ENCODE assay signal across 23 cellular contexts in genomic region chr9:74589576-74589975, GRCh38.
DNase-seq lines count a peak whose midpoint lies in the region; ATAC-seq and TF ChIP-seq lines count a peak whose summit lies in the region.
"Had no signal": no experiment of that assay in that cellular context is flagged by ENCODE, and none has a peak within 500 bp of the region (broad histone marks: within the 10 kb centered on the region; RNA-seq: fewer than 3 reads in every experiment).

No MANE protein-coding gene starts in this region.

- no peaks in the 10 kb centered on the region for H3K36me3 ChIP-seq in colonic mucosa
- H3K36me3 ChIP-seq: tibial artery had no signal

- no peaks in the 10 kb centered on the region for H3K27me3 Mint-ChIP-seq in HFFc6 (ENCODE audit: insufficient read depth)

- H3K9me3 Mint-ChIP-seq in HFFc6 = peaks cover 12% of the 10 kb centered on the region
- H3K9me3 Mint-ChIP-seq: WTC11 had no signal

- H3K27ac ChIP-seq in colonic mucosa = no peak overlapping the region
- H3K27ac ChIP-seq: coronary artery, tibial artery had no signal

- no peak overlapping the region for H3K27ac Mint-ChIP-seq in HFFc6
- H3K27ac Mint-ChIP-seq: WTC11 had no signal

- DNase-seq in retina = no peak
- DNase-seq in colonic mucosa = no peak
- DNase-seq in HFFc6 = no peak
- DNase-seq in H4 (ENCODE audit: low spot score) = no peak
- DNase-seq: activated CD4-positive, alpha-beta T cell treated with anti-CD3 and anti-CD28 coated beads, Interleukin-2, amount 50 U/mL, for 4 hours; activated CD8-positive, alpha-beta memory T cell treated with anti-CD3 and anti-CD28 coated beads, Interleukin-2, amount 50 U/mL, for 48 hours; activated gamma-delta T cell; Kasumi-1; mesendoderm; NCI-H1048; NCI-H2029; NCI-H345; posterior cingulate gyrus; RPMI8226; SK-N-SH; stimulated activated CD4-positive, alpha-beta T cell treated with anti-CD3 and anti-CD28 coated beads, Interleukin-1b, Interleukin-23, amount 100 ng/mL, for 48 hours; stimulated activated naive CD4-positive, alpha-beta T cell treated with Interleukin-2 at 50 U/mL for 16 hours; tibial artery had no signal

- no peak overlapping the region for H3K4me3 ChIP-seq in colonic mucosa
- H3K4me3 ChIP-seq: coronary artery, tibial artery had no signal

- H3K4me1 Mint-ChIP-seq in HFFc6 (ENCODE audit: low read depth) = no peaks in the 10 kb centered on the region
- H3K4me1 Mint-ChIP-seq: WTC11 had no signal

- no peak overlapping the region for H3K4me3 Mint-ChIP-seq in HFFc6
- H3K4me3 Mint-ChIP-seq: WTC11 had no signal

- peak; percentile 85 for ATAC-seq in GM18868 (IDR thresholded peaks at IDR 0.05; ENCODE audit: unreplicated experiment)
- ATAC-seq in GM21723 (IDR thresholded peaks at IDR 0.05; ENCODE audit: unreplicated experiment) = peak; percentile 68
- peak; percentile 73 for ATAC-seq in HG03432 (IDR thresholded peaks at IDR 0.05; ENCODE audit: unreplicated experiment)
- ATAC-seq: WTC11 had no signal

- TF ChIP-seq CTCF in colonic mucosa (IDR thresholded peaks at IDR 0.05) (no peak), HFFc6 (IDR thresholded peaks at IDR 0.05) (no peak)

- intact Hi-C loops in colonic mucosa (cut with DNase I) = no loop called here

- H3K36me3 Mint-ChIP-seq in HFFc6 (ENCODE audit: low read depth) = no peaks in the 10 kb centered on the region
- H3K36me3 Mint-ChIP-seq: WTC11 had no signal

- no peak overlapping the region for H3K9ac ChIP-seq in colonic mucosa (ENCODE audit: low read depth in 2 of 2, low read length in 2 of 2)
- H3K9ac ChIP-seq: SK-N-SH had no signal

- no peaks in the 10 kb centered on the region for H3K4me1 ChIP-seq in colonic mucosa
- H3K4me1 ChIP-seq: tibial artery had no signal

- H3K27me3 ChIP-seq in colonic mucosa = no peaks in the 10 kb centered on the region
- H3K27me3 ChIP-seq: tibial artery had no signal

- no peaks in the 10 kb centered on the region for H3K9me3 ChIP-seq in colonic mucosa
- H3K9me3 ChIP-seq: SK-N-SH, tibial artery had no signal
